Comparison of ENCODE assay signal across 16 cellular contexts in genomic region chr6:163179061-163179460, GRCh38.
A peak's percentile ranks its signal among the peaks of the same experiment; 100 is the strongest.
DNase-seq lines count a peak whose midpoint lies in the region; ATAC-seq and TF ChIP-seq lines count a peak whose summit lies in the region.
"Had no signal": no experiment of that assay in that cellular context is flagged by ENCODE, and none has a peak within 500 bp of the region (broad histone marks: within the 10 kb centered on the region; RNA-seq: fewer than 3 reads in every experiment).

No MANE protein-coding gene starts in this region.

- TF ChIP-seq CTCF in Panc1 (IDR thresholded peaks at IDR 0.05): no peak
- TF ChIP-seq CTCF in dorsolateral prefrontal cortex (IDR thresholded peaks at IDR 0.05 in 54 of 56, conservative IDR thresholded peaks at IDR 0.05 in 2 of 56; ENCODE audit: low read depth in 1 of 56, partially characterized antibody in 56 of 56): no peak

- CTCF ChIA-PET in Panc1 (lab: Charles Lee): no interaction called here

- no TSS peak for BruUV-seq in Panc1 (replicated peaks; lab: Mats Ljungman, UMichigan)

- H3K4me1 ChIP-seq in Panc1 (ENCODE audit: control insufficient read depth, insufficient read depth, low read length): peaks cover 11% of the 10 kb centered on the region
- H3K4me1 ChIP-seq: BLaER1 had no signal

- intact Hi-C loops in Panc1 (cut with micrococcal nuclease; ENCODE audit: unreplicated experiment) (no loop called here), dorsolateral prefrontal cortex (cut with DNase I) (loop anchor here (5.0 to 10.0 kb wide), 4 partner anchors 396 to 776 kb away; no protein-coding TSS in a partner anchor)

- H3K4me3 ChIP-seq in Panc1 (ENCODE audit: low read depth in 2 of 2, low read length in 2 of 2): no peak overlapping the region
- H3K4me3 ChIP-seq in dorsolateral prefrontal cortex: no peak overlapping the region
- H3K4me3 ChIP-seq: BLaER1 had no signal

- POLR2A ChIA-PET in Panc1 (lab: Charles Lee): no interaction called here

- no peaks in the 10 kb centered on the region for H3K9me3 ChIP-seq in Panc1 (ENCODE audit: control insufficient read depth, insufficient read depth, low read depth, low read length)
- H3K9me3 ChIP-seq: BLaER1 had no signal

- DNase-seq in Panc1 (ENCODE audit: low read depth, low spot score) (no peak), dorsolateral prefrontal cortex (no peak), myocyte (ENCODE audit: low read depth) (peak; percentile 16), substantia nigra (lab: John Stamatoyannopoulos, UW) (no peak), amygdala (lab: John Stamatoyannopoulos, UW) (no peak), midbrain (lab: John Stamatoyannopoulos, UW) (no peak), NCI-H2171 treated with DMSO at 0.1 percent for 48 hours (lab: John Stamatoyannopoulos, UW) (no peak)
- DNase-seq: 8988T; CD4-positive, alpha-beta memory T cell; DMS153; DMS79; GDM1; H9 had no signal

- no peaks in the 10 kb centered on the region for H3K36me3 ChIP-seq in Panc1 (ENCODE audit: control insufficient read depth, insufficient read depth, low read length)
- H3K36me3 ChIP-seq: BLaER1 had no signal

- peak overlapping the region; percentile 34; the same call in 1 of the 2 replicates for H3K27ac ChIP-seq in Panc1 (ENCODE audit: low read length)
- H3K27ac ChIP-seq in dorsolateral prefrontal cortex: peak overlapping the region; percentile 14 to 100 (median 96)
- H3K27ac ChIP-seq in substantia nigra (ENCODE audit: low read depth, low read length, poor library complexity, severe bottlenecking): peak overlapping the region; percentile 97
- H3K27ac ChIP-seq: BLaER1 had no signal

- H3K27me3 ChIP-seq in Panc1 (ENCODE audit: control insufficient read depth, insufficient read depth, low read length) (no peaks in the 10 kb centered on the region), dorsolateral prefrontal cortex (no peaks in the 10 kb centered on the region)
- H3K27me3 ChIP-seq: BLaER1 had no signal

- in situ Hi-C loops in Panc1 (cut with HindIII; ENCODE audit: low pct_unique_long_range_greater_than_20kb, low sequenced_read_pairs): no loop called here

- no peak for ATAC-seq in Panc1
- ATAC-seq in GM18498 (IDR thresholded peaks at IDR 0.05; ENCODE audit: unreplicated experiment): no peak
- ATAC-seq: HepG2 had no signal

Comparison
In these comparisons a context has a peak if more than half of its experiments do, and no peak if none do; other contexts are left out.
1. H3K27ac ChIP-seq: peak in every context shown above with its lines; median percentile 97 in substantia nigra; 96 in dorsolateral prefrontal cortex; 34 in Panc1.